Comparison of ENCODE assay signal across 28 cellular contexts in genomic region chr22:49899530-49899929, GRCh38.
"Had no signal": no experiment of that assay in that cellular context is flagged by ENCODE, and none has a peak within 500 bp of the region (broad histone marks: within the 10 kb centered on the region; RNA-seq: fewer than 3 reads in every experiment).

No MANE protein-coding gene starts in this region.

- ATAC-seq: activated CD4-positive, CD25-positive, alpha-beta regulatory T cell treated with anti-CD3 and anti-CD28 coated beads, Interleukin-2, amount 50 U/mL, for 24 hours; activated CD8-positive, alpha-beta T cell treated with anti-CD3 and anti-CD28 coated beads for 36 hours; K562; Panc1 had no signal

- DNase-seq: activated CD4-positive, alpha-beta T cell treated with anti-CD3 and anti-CD28 coated beads for 4 hours; activated CD8-positive, alpha-beta memory T cell treated with anti-CD3 and anti-CD28 coated beads, Interleukin-2, amount 50 U/mL, for 4 hours; activated CD8-positive, alpha-beta T cell treated with anti-CD3 and anti-CD28 coated beads for 36 hours; activated effector memory CD4-positive, alpha-beta T cell treated with Interleukin-2 at 50 U/mL for 16 hours; activated naive CD4-positive, alpha-beta T cell; amygdala; central memory CD4-positive, alpha-beta T cell; Karpas-422; MM.1S; NCI-H1105; NCI-H1436; NCI-H1694 treated with DMSO at 0.1 percent for 48 hours; NCI-H2029 treated with DMSO at 0.1 percent for 48 hours; NCI-H345; NCI-H510A treated with DMSO at 0.1 percent for 48 hours; NCI-H69; NK-92 treated with Interleukin-12 subunit alpha and Interleukin-12 subunit beta, amount 100 ng/mL, for 24 hours; OCI-M1; Right ventricle myocardium superior; RPMI8226; SJCRH30; SK-N-SH; T-helper 1 cell had no signal

- H3K27me3 Mint-ChIP-seq: activated CD8-positive, alpha-beta T cell treated with anti-CD3 and anti-CD28 coated beads for 36 hours; activated naive CD4-positive, alpha-beta T cell treated with anti-CD3 and anti-CD28 coated beads, Interleukin-2, amount 50 U/mL, for 24 hours had no signal

- H3K4me1 ChIP-seq: SJCRH30 had no signal

- H3K27ac ChIP-seq: SJCRH30 had no signal

- H3K9ac ChIP-seq: SK-N-SH had no signal

- H3K4me3 Mint-ChIP-seq: activated CD8-positive, alpha-beta T cell treated with anti-CD3 and anti-CD28 coated beads for 36 hours; activated naive CD4-positive, alpha-beta T cell treated with anti-CD3 and anti-CD28 coated beads, Interleukin-2, amount 50 U/mL, for 24 hours; activated T-helper 1 cell treated with anti-CD3 and anti-CD28 coated beads, Interleukin-12 subunit alpha, Interleukin-12 subunit beta, Interleukin-2, Interleukin-4 antibody, amounts not matched to agents 30 ng/mL and 10 ng/mL and 1 ng/mL, durations not matched to agents 14 hours and 24 hours and 36 hours had no signal

- H3K9me3 ChIP-seq: SJCRH30, SK-N-SH had no signal

- H3K27ac Mint-ChIP-seq: activated CD8-positive, alpha-beta T cell treated with anti-CD3 and anti-CD28 coated beads for 36 hours; activated naive CD4-positive, alpha-beta T cell treated with anti-CD3 and anti-CD28 coated beads, Interleukin-2, amount 50 U/mL, for 24 hours; activated T-helper 1 cell treated with anti-CD3 and anti-CD28 coated beads, Interleukin-12 subunit alpha, Interleukin-12 subunit beta, Interleukin-2, Interleukin-4 antibody, amounts not matched to agents 30 ng/mL and 10 ng/mL and 1 ng/mL, durations not matched to agents 14 hours and 24 hours and 36 hours had no signal

- H3K4me2 ChIP-seq: SK-N-SH had no signal

- H3K9me3 Mint-ChIP-seq: activated CD8-positive, alpha-beta T cell treated with anti-CD3 and anti-CD28 coated beads for 36 hours had no signal

- H3K4me3 ChIP-seq: K562, SJCRH30 had no signal

- H3K27me3 ChIP-seq: SJCRH30 had no signal
